In the genomic region with DNA sequence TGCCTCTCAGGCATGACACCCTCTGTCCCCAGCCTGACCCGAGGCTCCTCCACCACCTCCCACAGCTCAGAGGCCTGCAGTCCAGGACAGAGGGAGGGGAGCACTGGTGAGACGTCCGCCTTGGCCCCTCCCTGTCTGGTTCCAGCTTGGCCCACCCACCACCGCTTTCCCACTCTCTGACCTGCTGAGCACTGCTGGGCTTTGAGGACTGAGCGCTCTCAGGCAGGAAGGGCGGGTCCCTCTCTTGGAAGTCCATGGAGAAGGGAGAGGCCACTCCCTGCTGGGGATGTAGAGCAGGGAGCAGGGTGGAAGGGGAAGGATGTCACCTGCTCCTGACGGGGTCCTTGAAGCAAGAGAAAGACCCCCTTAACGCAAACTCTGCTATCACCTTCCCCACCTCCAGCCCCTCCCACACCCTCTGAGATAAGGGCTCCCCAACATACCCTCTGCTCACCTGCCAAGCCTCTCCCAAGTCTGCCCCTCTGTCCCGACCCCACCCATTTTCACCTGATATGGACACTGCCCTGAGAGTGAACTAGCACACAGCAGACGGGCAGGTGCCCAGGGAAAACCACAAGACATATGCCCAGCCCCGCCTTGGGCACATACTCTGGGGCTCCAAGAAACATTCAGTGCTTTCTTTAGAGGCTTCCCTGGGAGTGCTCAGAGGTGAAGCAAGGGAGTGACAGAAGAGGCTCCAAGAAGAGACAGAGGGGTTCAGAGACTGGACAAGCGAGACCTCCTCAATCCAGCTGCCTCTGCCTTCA, we compare ENCODE assay signal across 9 cellular contexts. TPM values are rescaled to one million over a fixed set of nuclear protein-coding genes. Genes with fewer than 3 reads are reported as not detected.
DNase-seq lines count a peak whose midpoint lies in the region; ATAC-seq, FAIRE-seq and TF ChIP-seq lines count a peak whose summit lies in the region.
"Had no signal": no experiment of that assay in that cellular context is flagged by ENCODE, and none has a peak within 500 bp of the region (broad histone marks: within the 10 kb centered on the region; RNA-seq: fewer than 3 reads in every experiment).

No MANE protein-coding gene starts in this region.

- TF ChIP-seq RAD21 in A549 (conservative IDR thresholded peaks at IDR 0.05 in 1 of 2, IDR thresholded peaks at IDR 0.05 in 1 of 2), result no peak

- no peak overlapping the region for H3K27ac Mint-ChIP-seq in activated naive CD8-positive, alpha-beta T cell

- FAIRE-seq in A549 (lab: Jason Lieb, UNC) (no peak), D721Med (lab: Jason Lieb, UNC) (no peak)

- no peak for TF ChIP-seq POLR2A in A549 (IDR thresholded peaks at IDR 0.05; ENCODE audit: low read length)

- H3K27me3 Mint-ChIP-seq in activated naive CD8-positive, alpha-beta T cell, result no peaks in the 10 kb centered on the region

- peak overlapping the region; percentile 97 for H3K4me2 ChIP-seq in A549

- H3K9me3 ChIP-seq in A549 (no peaks in the 10 kb centered on the region), HEK293 (ENCODE audit: control insufficient read depth, insufficient read depth, low read depth, low read length) (no peaks in the 10 kb centered on the region), mucosa of rectum (ENCODE audit: control insufficient read depth in 2 of 2, low read length in 2 of 2) (no peaks in the 10 kb centered on the region)

- CTCF ChIA-PET in A549 (lab: Yijun Ruan, JAX) (interaction anchor here (0.8 to 4.1 kb wide), 5 partner anchors 11 to 156 kb away, joined by 3 to 27 read pairs (median 3); a partner anchor contains a TSS), HEK293 (lab: Yijun Ruan, JAX) (interaction anchor here (0.5 to 2.8 kb wide), 2 partner anchors 69 to 320 kb away, joined by 3 to 10 read pairs; no protein-coding TSS in a partner anchor)

- ATAC-seq in A549 (no peak), HG03095 (IDR thresholded peaks at IDR 0.05; ENCODE audit: unreplicated experiment) (no peak)

- TF ChIP-seq CTCF in A549 (IDR thresholded peaks at IDR 0.05) (no peak), HEK293 (tag by site-specific recombination; IDR thresholded peaks at IDR 0.05) (no peak), D721Med (IDR thresholded peaks at IDR 0.05; ENCODE audit: insufficient read depth, missing control alignments) (no peak)

- WGBS in A549 (ENCODE audit: missing lambda C conversion rate), result 73% methylated on average over 12 of the region's 12 CpGs

- peaks cover 21% of the 10 kb centered on the region for H3K4me1 ChIP-seq in A549
- peaks cover 3% of the 10 kb centered on the region for H3K4me1 ChIP-seq in HEK293 (ENCODE audit: control insufficient read depth, insufficient read depth, low read length)
- peaks cover 25 to 27% of the 10 kb centered on the region in 2 donors for H3K4me1 ChIP-seq in mucosa of rectum (ENCODE audit: control insufficient read depth in 2 of 2, insufficient read depth in 2 of 2, low read length in 2 of 2)

- H3K4me3 ChIP-seq in A549 (no peak overlapping the region), HEK293 (ENCODE audit: low read depth, low read length) (no peak overlapping the region), mucosa of rectum (ENCODE audit: low read length in 2 of 2) (peak overlapping the region; percentile 77 to 95)

- H3K36me3 ChIP-seq in HEK293 (ENCODE audit: control insufficient read depth in 2 of 2, insufficient read depth in 1 of 2, low read length in 2 of 2) (peaks cover 3 to 63% of the 10 kb centered on the region in 2 experiments; a peak in 2 of 3 replicates), mucosa of rectum (ENCODE audit: control insufficient read depth in 2 of 2, insufficient read depth in 2 of 2, low read length in 2 of 2) (peaks cover 52 to 55% of the 10 kb centered on the region in 2 donors)

- H3K4me3 Mint-ChIP-seq in activated naive CD8-positive, alpha-beta T cell, result peak overlapping the region; percentile 94

- no peak overlapping the region for H3K27ac ChIP-seq in A549
- no peak overlapping the region for H3K27ac ChIP-seq in HEK293 (ENCODE audit: extremely low read depth, low read depth, low read length)
- H3K27ac ChIP-seq in mucosa of rectum (ENCODE audit: low read depth in 2 of 2, low read length in 2 of 2), result peak overlapping the region; percentile 91

- H3K4me1 Mint-ChIP-seq in activated naive CD8-positive, alpha-beta T cell (ENCODE audit: low read depth), result peaks cover 21% of the 10 kb centered on the region

- no peak for TF ChIP-seq EP300 in A549 (IDR thresholded peaks at IDR 0.05)

- peak overlapping the region; percentile 86 to 89 for H3K9ac ChIP-seq in mucosa of rectum (ENCODE audit: low read depth in 1 of 2, low read length in 2 of 2)

- POLR2A ChIA-PET in A549 (lab: Yijun Ruan, JAX), result no interaction called here
- POLR2A ChIA-PET in HEK293 (lab: Yijun Ruan, JAX), result interaction anchor here (1.8 kb wide), 1 partner anchor 11 kb away, joined by 10 read pairs; a partner anchor contains a TSS

- DNase-seq in A549 (ENCODE audit: low read depth in 1 of 2, low spot score in 1 of 2), result peak in 1 of 2 experiments; percentile 25
- no peak for DNase-seq in stimulated activated CD4-positive, alpha-beta T cell treated with anti-CD3 and anti-CD28 coated beads, Interleukin-15, amount 100 ng/mL, for 24 hours
- no peak for DNase-seq in NCI-H2227 treated with DMSO at 0.1 percent for 48 hours (lab: John Stamatoyannopoulos, UW)
- no peak for DNase-seq in D721Med (ENCODE audit: insufficient read length, low spot score)
- DNase-seq: NCI-H1417 had no signal

- H3K27me3 ChIP-seq in mucosa of rectum (ENCODE audit: control insufficient read depth in 2 of 2, insufficient read depth in 2 of 2, low read length in 2 of 2), result no peaks in the 10 kb centered on the region

- no peaks in the 10 kb centered on the region for H3K9me3 Mint-ChIP-seq in activated naive CD8-positive, alpha-beta T cell (ENCODE audit: low read depth)

- H3K36me3 Mint-ChIP-seq in activated naive CD8-positive, alpha-beta T cell, result peaks cover 2% of the 10 kb centered on the region

TF ChIP-seq in A549, 52 proteins besides CTCF, POLR2A, EP300 and RAD21 (continues in another document):
- TF ChIP-seq MAFK (IDR thresholded peaks at IDR 0.05; ENCODE audit: partially characterized antibody), result no peak
- no peak for TF ChIP-seq CBX8 (IDR thresholded peaks at IDR 0.05)
- TF ChIP-seq FOSL2 (IDR thresholded peaks at IDR 0.05), result no peak
- no peak for TF ChIP-seq FOSL2 (CRISPR knock-in tag; IDR thresholded peaks at IDR 0.05)
- no peak for TF ChIP-seq EHF (CRISPR knock-in tag; IDR thresholded peaks at IDR 0.05)
- TF ChIP-seq, protein P1, sequence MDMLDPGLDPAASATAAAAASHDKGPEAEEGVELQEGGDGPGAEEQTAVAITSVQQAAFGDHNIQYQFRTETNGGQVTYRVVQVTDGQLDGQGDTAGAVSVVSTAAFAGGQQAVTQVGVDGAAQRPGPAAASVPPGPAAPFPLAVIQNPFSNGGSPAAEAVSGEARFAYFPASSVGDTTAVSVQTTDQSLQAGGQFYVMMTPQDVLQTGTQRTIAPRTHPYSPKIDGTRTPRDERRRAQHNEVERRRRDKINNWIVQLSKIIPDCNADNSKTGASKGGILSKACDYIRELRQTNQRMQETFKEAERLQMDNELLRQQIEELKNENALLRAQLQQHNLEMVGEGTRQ (IDR thresholded peaks at IDR 0.05), result no peak

TF ChIP-seq in HEK293, 187 proteins besides CTCF, POLR2A, EP300 and RAD21 (continues in another document):
- TF ChIP-seq ZFHX2 (tag by site-specific recombination; conservative IDR thresholded peaks at IDR 0.05), result peak; percentile 17; the same call in 1 of the 2 replicates
- TF ChIP-seq EGR2 (tag by site-specific recombination; IDR thresholded peaks at IDR 0.05; ENCODE audit: low read depth), result 0 out of 2 replicates have a peak, but pooled peaks have one; percentile 31
- peak; percentile 86 for TF ChIP-seq KLF1 (tag by site-specific recombination; IDR thresholded peaks at IDR 0.05)
- peak; percentile 33; the same call in 1 of the 2 replicates for TF ChIP-seq SP2 (tag by site-specific recombination; IDR thresholded peaks at IDR 0.05)
- TF ChIP-seq ZBTB1 (tag by site-specific recombination; IDR thresholded peaks at IDR 0.05), result no peak

RNA-seq across cellular contexts. Expression of a gene that starts 1.4 kb away (rescaled TPM):
- 7.0 and 7.1 TPM in 2 replicates for polyA plus RNA-seq in A549 (2011; rRNA removed)
- polyA plus RNA-seq in A549 (2012; cell fraction: cytosol; rRNA removed), result 9.2 and 11.9 TPM in 2 replicates
- 54.3 and 75.1 TPM in 2 replicates for polyA plus RNA-seq in A549 (2012; cell fraction: nucleus; rRNA removed)
- polyA plus RNA-seq in A549 (2017; fragmentation: RNase III; extraction: RNeasy Plus Mini Kit Qiagen cat#74134 plus additional on column Dnase treatment), result 11.4 to 16.9 TPM (median 15.4 TPM) in 3 replicates
- 14.2 and 14.7 TPM in 2 replicates for polyA minus RNA-seq in A549 (2011; rRNA and poly(A)+ RNA removed)

RNA-seq across cellular contexts. Expression of a gene that starts 11.1 kb away (rescaled TPM):
- 97.7 and 103 TPM in 2 replicates for polyA plus RNA-seq in A549 (2011; rRNA removed)
- 136 and 194 TPM in 2 replicates for polyA plus RNA-seq in A549 (2012; cell fraction: cytosol; rRNA removed)
- 108 and 166 TPM in 2 replicates for polyA plus RNA-seq in A549 (2012; cell fraction: nucleus; rRNA removed)
- 56.8 to 62.8 TPM (median 62.0 TPM) in 3 replicates for polyA plus RNA-seq in A549 (2017; fragmentation: RNase III; extraction: RNeasy Plus Mini Kit Qiagen cat#74134 plus additional on column Dnase treatment)
- polyA minus RNA-seq in A549 (2011; rRNA and poly(A)+ RNA removed), result 116 and 142 TPM in 2 replicates

RNA-seq across cellular contexts. Expression of a gene that starts 11.3 kb away (rescaled TPM):
- 1.7 and 2.7 TPM in 2 replicates for polyA plus RNA-seq in A549 (2011; rRNA removed)
- polyA plus RNA-seq in A549 (2012; cell fraction: cytosol; rRNA removed), result 1.7 TPM in 2 replicates
- 3.8 and 5.1 TPM in 2 replicates for polyA plus RNA-seq in A549 (2012; cell fraction: nucleus; rRNA removed)
- 2.3 to 3.0 TPM (median 2.5 TPM) in 3 replicates for polyA plus RNA-seq in A549 (2017; fragmentation: RNase III; extraction: RNeasy Plus Mini Kit Qiagen cat#74134 plus additional on column Dnase treatment)
- polyA minus RNA-seq in A549 (2011; rRNA and poly(A)+ RNA removed), result 1.4 and 1.7 TPM in 2 replicates

RNA-seq across cellular contexts. Expression of a gene that starts 20.9 kb away (rescaled TPM):
- 20.7 and 25.8 TPM in 2 replicates for polyA plus RNA-seq in A549 (2011; rRNA removed)
- 52.9 and 61.8 TPM in 2 replicates for polyA plus RNA-seq in A549 (2012; cell fraction: cytosol; rRNA removed)
- polyA plus RNA-seq in A549 (2012; cell fraction: nucleus; rRNA removed), result 177 and 179 TPM in 2 replicates
- 37.3 to 47.7 TPM (median 43.7 TPM) in 3 replicates for polyA plus RNA-seq in A549 (2017; fragmentation: RNase III; extraction: RNeasy Plus Mini Kit Qiagen cat#74134 plus additional on column Dnase treatment)
- 20.0 and 22.6 TPM in 2 replicates for polyA minus RNA-seq in A549 (2011; rRNA and poly(A)+ RNA removed)

RNA-seq across cellular contexts. Expression of a gene that starts 30.8 kb away (rescaled TPM):
- polyA plus RNA-seq in A549 (2011; rRNA removed) (0.61 and 0.67 TPM in 2 replicates), A549 (2017; fragmentation: RNase III; extraction: RNeasy Plus Mini Kit Qiagen cat#74134 plus additional on column Dnase treatment) (2.0 to 2.3 TPM (median 2.1 TPM) in 3 replicates)
- polyA plus RNA-seq in A549 (2012; cell fraction: cytosol; rRNA removed), result 0.83 and 1.4 TPM in 2 replicates
- polyA plus RNA-seq in A549 (2012; cell fraction: nucleus; rRNA removed), result 1.8 and 2.6 TPM in 2 replicates
- 0.24 and 0.50 TPM in 2 replicates for polyA minus RNA-seq in A549 (2011; rRNA and poly(A)+ RNA removed)

Comparison
In these comparisons a context has a peak if more than half of its experiments do, and no peak if none do; other contexts are left out.
1. H3K27ac ChIP-seq: peak in mucosa of rectum (2 of 2); none in A549 (0 of 2) and HEK293 (single experiment).
2. H3K4me3 ChIP-seq: peak in mucosa of rectum (2 of 2); none in A549 (single experiment) and HEK293 (single experiment).